15 cellular contexts compared by ENCODE assay signal in the genomic region with DNA sequence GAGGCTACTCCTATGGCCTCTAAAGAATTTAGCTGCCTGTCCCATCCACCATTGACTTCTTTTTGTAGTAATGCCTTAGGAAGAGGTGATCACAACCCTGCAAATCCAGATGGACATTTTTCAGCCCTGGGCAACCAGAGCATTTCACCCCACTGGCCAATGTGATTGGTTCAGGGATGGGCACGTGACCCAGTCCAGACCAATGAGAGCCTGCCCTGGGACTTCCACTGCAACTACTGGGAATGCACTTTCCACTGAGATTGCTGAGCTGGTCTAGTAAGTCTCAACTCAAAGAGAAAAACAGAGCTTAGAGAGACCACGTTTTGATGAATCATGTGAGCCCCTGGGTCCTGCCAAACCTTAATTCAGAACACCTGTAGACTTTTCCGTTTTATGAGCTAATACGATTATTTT. TPM values are rescaled to one million over a fixed set of nuclear protein-coding genes. Genes with fewer than 3 reads are reported as not detected.
DNase-seq lines count a peak whose midpoint lies in the region; ATAC-seq, FAIRE-seq and TF ChIP-seq lines count a peak whose summit lies in the region.
"Had no signal": no experiment of that assay in that cellular context is flagged by ENCODE, and none has a peak within 500 bp of the region (broad histone marks: within the 10 kb centered on the region; RNA-seq: fewer than 3 reads in every experiment).

No MANE protein-coding gene starts in this region.

- intact Hi-C loops in CD14-positive monocyte (cut with micrococcal nuclease) = loop anchor here (2.0 kb wide), 2 partner anchors 47 to 57 kb away; no protein-coding TSS in a partner anchor

- ATAC-seq in GM19324 (IDR thresholded peaks at IDR 0.05; ENCODE audit: low FRiP score, unreplicated experiment) = no peak
- ATAC-seq in GM21576 (IDR thresholded peaks at IDR 0.05; ENCODE audit: unreplicated experiment) = no peak

- peaks cover 16% of the 10 kb centered on the region for H3K4me1 ChIP-seq in SJCRH30

- H3K27ac Mint-ChIP-seq in CD14-positive monocyte = peak overlapping the region in 1 of 7 donors; percentile 76
- H3K27ac Mint-ChIP-seq: activated B cell treated with CpG ODN at 0.5 μM for 24 hours, nephron progenitor cell had no signal

- no peak overlapping the region for H3K4me3 ChIP-seq in SJCRH30
- H3K4me3 ChIP-seq: BLaER1 had no signal

- H3K36me3 Mint-ChIP-seq in CD14-positive monocyte = peaks cover 42 to 46% of the 10 kb centered on the region in 2 donors

- no peaks in the 10 kb centered on the region for H3K27me3 ChIP-seq in SJCRH30
- H3K27me3 ChIP-seq: BLaER1 had no signal

- FAIRE-seq in G401.6 (lab: Jason Lieb, UNC) = peak; percentile 83
- FAIRE-seq: GM12892 had no signal

- no peak for TF ChIP-seq CTCF in CD14-positive monocyte (IDR thresholded peaks at IDR 0.05)

- H3K9me3 ChIP-seq in SJCRH30 (replicated peaks) = no peaks in the 10 kb centered on the region
- H3K9me3 ChIP-seq: BLaER1 had no signal

- H3K4me3 Mint-ChIP-seq in CD14-positive monocyte = no peak overlapping the region
- H3K4me3 Mint-ChIP-seq: activated B cell treated with CpG ODN at 0.5 μM for 24 hours, nephron progenitor cell had no signal

- peaks cover 7% of the 10 kb centered on the region for H3K4me1 Mint-ChIP-seq in CD14-positive monocyte
- H3K4me1 Mint-ChIP-seq: activated B cell treated with CpG ODN at 0.5 μM for 24 hours had no signal

- DNase-seq in A172 (ENCODE audit: low spot score) (peak; percentile 58), SJCRH30 (peak; percentile 74 to 79), fibroblast of the conjunctiva (ENCODE audit: low read depth) (peak; percentile 76), HUDEP-2 (lab: John Stamatoyannopoulos, UW; ENCODE audit: unreplicated experiment in 76 of 76) (no peak), CD14-positive monocyte (ENCODE audit: low spot score) (no peak)
- DNase-seq: activated B cell treated with CpG ODN at 0.5 μM for 24 hours; activated effector memory CD4-positive, alpha-beta T cell treated with Interleukin-2 at 50 U/mL for 16 hours; nephron progenitor cell; stimulated activated CD4-positive, alpha-beta T cell treated with anti-CD3 and anti-CD28 coated beads, Interleukin-15, amount 100 ng/mL, for 24 hours; stimulated activated naive CD4-positive, alpha-beta T cell had no signal

- peaks cover 0 to 3% (median 2%) of the 10 kb centered on the region in 3 donors for H3K27me3 Mint-ChIP-seq in CD14-positive monocyte (ENCODE audit: low read depth in 3 of 3)
- H3K27me3 Mint-ChIP-seq: activated B cell treated with CpG ODN at 0.5 μM for 24 hours had no signal

- peaks cover 22% of the 10 kb centered on the region; the same call in 1 of the 2 replicates for H3K36me3 ChIP-seq in SJCRH30

- H3K9me3 Mint-ChIP-seq in CD14-positive monocyte = peaks cover 0 to 9% (median 4%) of the 10 kb centered on the region in 7 donors
- H3K9me3 Mint-ChIP-seq: activated B cell treated with CpG ODN at 0.5 μM for 24 hours, nephron progenitor cell had no signal

- H3K27ac ChIP-seq in SJCRH30 = peak overlapping the region; percentile 36; the same call in 1 of the 2 replicates
- H3K27ac ChIP-seq: BLaER1 had no signal

RNA-seq across cellular contexts. Expression of a gene that starts 8.9 kb away (rescaled TPM):
- 58.9 and 59.1 TPM in 2 replicates for total RNA-seq in A172 (2014; rRNA removed; shearing (Covaris generic))
- 216 and 249 TPM in 2 replicates for total RNA-seq in SJCRH30 (2014; rRNA removed; shearing (Covaris generic))
- polyA plus RNA-seq in CD14-positive monocyte = 10 to 100 TPM; 62.2 to 95.5 TPM

RNA-seq across cellular contexts. Expression of a gene that starts 31.7 kb away (rescaled TPM):
- total RNA-seq in A172 (2014; rRNA removed; shearing (Covaris generic)) = 46.3 and 48.7 TPM in 2 replicates
- 67.7 TPM in 2 replicates for total RNA-seq in SJCRH30 (2014; rRNA removed; shearing (Covaris generic))
- 10 to 100 TPM; 19.6 to 25.2 TPM for polyA plus RNA-seq in CD14-positive monocyte

Comparison
In these comparisons a context has a peak if more than half of its experiments do, and no peak if none do; other contexts are left out.
1. DNase-seq: peak in A172 (single experiment), SJCRH30 (2 of 2) and fibroblast of the conjunctiva (single experiment); none in HUDEP-2 (0 of 76) and CD14-positive monocyte (single experiment).